ENCODE assay signal across 28 cellular contexts in genomic region chr1:100517517-100517916, GRCh38. TPM values are rescaled to one million over a fixed set of nuclear protein-coding genes. Genes with fewer than 3 reads are reported as not detected.
"Had no signal": no experiment of that assay in that cellular context is flagged by ENCODE, and none has a peak within 500 bp of the region (broad histone marks: within the 10 kb centered on the region; RNA-seq: fewer than 3 reads in every experiment).

No MANE protein-coding gene starts in this region.

- H3K27ac Mint-ChIP-seq: endodermal cell; memory B cell; naive B cell; progenitor cell of endocrine pancreas; stimulated activated naive CD8-positive, alpha-beta T cell treated with anti-CD3 and anti-CD28 coated beads, Interleukin-15, amount 100 ng/mL, for 72 hours had no signal

- H3K9me3 Mint-ChIP-seq: endodermal cell; immature natural killer cell; memory B cell; naive B cell; natural killer cell treated with Interleukin-12 subunit alpha and Interleukin-12 subunit beta and Interleukin-15 and Interleukin-18, amount 100 ng/mL, for 72 hours; neural crest cell had no signal

- H3K27me3 Mint-ChIP-seq: memory B cell; naive B cell; natural killer cell treated with Interleukin-12 subunit alpha and Interleukin-12 subunit beta and Interleukin-15 and Interleukin-18, amount 100 ng/mL, for 72 hours; progenitor cell of endocrine pancreas; stimulated activated naive CD8-positive, alpha-beta T cell treated with anti-CD3 and anti-CD28 coated beads, Interleukin-15, amount 100 ng/mL, for 72 hours had no signal

- H3K4me1 Mint-ChIP-seq: neural crest cell had no signal

- H3K9me3 ChIP-seq: esophagus muscularis mucosa, mucosa of descending colon, right lobe of liver, suprapubic skin, transverse colon, upper lobe of right lung, uterus had no signal

- DNase-seq: dorsolateral prefrontal cortex; effector CD8-positive, alpha-beta T cell; endodermal cell; hypothalamus; immature natural killer cell; mucosa of descending colon; naive B cell; right lobe of liver; small intestine; stimulated activated CD4-positive, alpha-beta T cell treated with anti-CD3 and anti-CD28 coated beads, Interleukin-15, amount 100 ng/mL, for 24 hours; stimulated activated CD4-positive, alpha-beta T cell treated with anti-CD3 and anti-CD28 coated beads, Interleukin-2, amount 100 ng/mL, for 48 hours; stimulated activated naive CD4-positive, alpha-beta T cell; stimulated activated naive CD8-positive, alpha-beta T cell treated with anti-CD3 and anti-CD28 coated beads, Interleukin-15, amount 100 ng/mL, for 72 hours; transverse colon; upper lobe of right lung; uterus had no signal

- ATAC-seq: left lobe of liver, mucosa of descending colon, upper lobe of right lung had no signal

- H3K27ac ChIP-seq: dorsolateral prefrontal cortex, esophagus muscularis mucosa, parathyroid adenoma, suprapubic skin, transverse colon, upper lobe of right lung, uterus had no signal

- H3K4me3 ChIP-seq: dorsolateral prefrontal cortex, esophagus muscularis mucosa, lung, mucosa of descending colon, right lobe of liver, suprapubic skin, transverse colon, upper lobe of right lung, uterus had no signal

- H3K27me3 ChIP-seq: dorsolateral prefrontal cortex, esophagus muscularis mucosa, right lobe of liver, suprapubic skin, transverse colon, upper lobe of right lung, uterus had no signal

- H3K4me3 Mint-ChIP-seq: endodermal cell; immature natural killer cell; memory B cell; naive B cell; natural killer cell treated with Interleukin-12 subunit alpha and Interleukin-12 subunit beta and Interleukin-15 and Interleukin-18, amount 100 ng/mL, for 72 hours; neural crest cell; stimulated activated naive CD8-positive, alpha-beta T cell treated with anti-CD3 and anti-CD28 coated beads, Interleukin-15, amount 100 ng/mL, for 72 hours had no signal

RNA-seq across cellular contexts. Expression of gene GPR88, which starts 20.4 kb away (rescaled TPM):
- total RNA-seq: endodermal cell, epithelial cell of proximal tubule, fibroblast of lung, neural crest cell, progenitor cell of endocrine pancreas, suprapubic skin, upper lobe of right lung had no signal
- polyA plus RNA-seq: fibroblast of lung, immature natural killer cell, keratinocyte had no signal
